16 cellular contexts compared by ENCODE assay signal in genomic region chr2:134603966-134604365, GRCh38.
"Had no signal": no experiment of that assay in that cellular context is flagged by ENCODE, and none has a peak within 500 bp of the region (broad histone marks: within the 10 kb centered on the region; RNA-seq: fewer than 3 reads in every experiment).

No MANE protein-coding gene starts in this region.

- ATAC-seq: heart left ventricle; left lobe of liver; mucosa of descending colon; naive thymus-derived CD8-positive, alpha-beta T cell; right cardiac atrium had no signal

- DNase-seq: cerebellar nuclear complex; endodermal cell; erythroblast; foreskin melanocyte; heart left ventricle; hippocampal formation; mammary epithelial cell; mucosa of descending colon; naive thymus-derived CD8-positive, alpha-beta T cell; right cardiac atrium; stimulated activated CD4-positive, alpha-beta T cell treated with anti-CD3 and anti-CD28 coated beads, Interleukin-2, amount 100 ng/mL, for 48 hours; stimulated activated naive CD4-positive, alpha-beta T cell treated with Interleukin-2 at 50 U/mL for 16 hours; trophoblast cell had no signal

- H3K36me3 ChIP-seq: heart left ventricle had no signal

- H3K4me1 Mint-ChIP-seq: endodermal cell; naive thymus-derived CD8-positive, alpha-beta T cell had no signal

- H3K27ac ChIP-seq: heart left ventricle had no signal

- H3K27ac Mint-ChIP-seq: dendritic cell treated with granulocyte-macrophage colony-stimulating factor and Interleukin-4, amounts not matched to agents 40 ng/mL and 50 ng/mL, for 4 days; endodermal cell had no signal

- H3K27me3 Mint-ChIP-seq: dendritic cell treated with granulocyte-macrophage colony-stimulating factor and Interleukin-4, amounts not matched to agents 40 ng/mL and 50 ng/mL, for 4 days had no signal

- H3K4me3 Mint-ChIP-seq: dendritic cell treated with granulocyte-macrophage colony-stimulating factor and Interleukin-4, amounts not matched to agents 40 ng/mL and 50 ng/mL, for 4 days; endodermal cell; naive thymus-derived CD8-positive, alpha-beta T cell had no signal

- H3K4me3 ChIP-seq: heart left ventricle, mucosa of descending colon, smooth muscle cell had no signal

- H3K4me2 ChIP-seq: smooth muscle cell had no signal

- H3K4me1 ChIP-seq: heart left ventricle had no signal
